In genomic region chr1:209653915-209654351, GRCh38 we compare ENCODE assay signal across 12 cellular contexts. TPM values are rescaled to one million over a fixed set of nuclear protein-coding genes. Genes with fewer than 3 reads are reported as not detected.
A peak's percentile ranks its signal among the peaks of the same experiment; 100 is the strongest.
DNase-seq lines count a peak whose midpoint lies in the region; ATAC-seq, FAIRE-seq and TF ChIP-seq lines count a peak whose summit lies in the region.
"Had no signal": no experiment of that assay in that cellular context is flagged by ENCODE, and none has a peak within 500 bp of the region (broad histone marks: within the 10 kb centered on the region; RNA-seq: fewer than 3 reads in every experiment).

No MANE protein-coding gene starts in this region.

- H3K36me3 Mint-ChIP-seq in mesothelial cell of epicardium, result no peaks in the 10 kb centered on the region

- H3K27me3 ChIP-seq in RWPE2 (ENCODE audit: insufficient read depth, poor library complexity, severe bottlenecking), result no peaks in the 10 kb centered on the region

- peaks cover 57% of the 10 kb centered on the region for H3K4me1 ChIP-seq in RWPE2 (ENCODE audit: insufficient read depth, poor library complexity, severe bottlenecking)

- no peaks in the 10 kb centered on the region for H3K9me3 ChIP-seq in RWPE2 (ENCODE audit: severe bottlenecking)

- no peak for FAIRE-seq in GM12891 (lab: Jason Lieb, UNC)
- FAIRE-seq: D721Med had no signal

- H3K4me3 ChIP-seq in RWPE2 (ENCODE audit: severe bottlenecking), result no peak overlapping the region

- peaks cover 22% of the 10 kb centered on the region for H3K36me3 ChIP-seq in RWPE2 (ENCODE audit: low read depth)

- no peak overlapping the region for H3K4me3 Mint-ChIP-seq in mesothelial cell of epicardium
- H3K4me3 Mint-ChIP-seq: activated T-cell treated with anti-CD3 and anti-CD28 coated beads, Interleukin-2, amount 50 U/mL, for 72 hours had no signal

- H3K27ac Mint-ChIP-seq in mesothelial cell of epicardium, result peak overlapping the region; percentile 95

- H3K27me3 Mint-ChIP-seq in mesothelial cell of epicardium (ENCODE audit: low read depth), result no peaks in the 10 kb centered on the region

- peak; percentile 35 for ATAC-seq in GM21786 (IDR thresholded peaks at IDR 0.05; ENCODE audit: unreplicated experiment)
- no peak for ATAC-seq in RWPE2 (ENCODE audit: low read depth)

- TF ChIP-seq CTCF in RWPE2 (IDR thresholded peaks at IDR 0.05; ENCODE audit: poor library complexity, severe bottlenecking), result no peak
- TF ChIP-seq CTCF in mesothelial cell of epicardium (IDR thresholded peaks at IDR 0.05; ENCODE audit: unreplicated experiment), result no peak

- peaks cover 53% of the 10 kb centered on the region for H3K4me1 Mint-ChIP-seq in mesothelial cell of epicardium

- DNase-seq in DMS53 (lab: John Stamatoyannopoulos, UW) (peak; percentile 98), RWPE2 (ENCODE audit: low spot score) (no peak), mesothelial cell of epicardium (ENCODE audit: low spot score in 2 of 2, unreplicated experiment in 2 of 2) (no peak), NCI-H187 (lab: John Stamatoyannopoulos, UW) (no peak), MV-4-11 (lab: John Stamatoyannopoulos, UW) (no peak), GM12891 (ENCODE audit: insufficient read length, low spot score) (no peak), NCI-H226 (no peak)
- DNase-seq: activated T-cell treated with anti-CD3 and anti-CD28 coated beads, Interleukin-2, amount 50 U/mL, for 72 hours; NCI-H187 treated with DMSO at 0.1 percent for 48 hours; SW 1271 had no signal

- no peaks in the 10 kb centered on the region for H3K9me3 Mint-ChIP-seq in mesothelial cell of epicardium
- H3K9me3 Mint-ChIP-seq: activated T-cell treated with anti-CD3 and anti-CD28 coated beads, Interleukin-2, amount 50 U/mL, for 72 hours had no signal

- peak overlapping the region; percentile 94 for H3K27ac ChIP-seq in RWPE2 (ENCODE audit: poor library complexity, severe bottlenecking)

- no peak for TF ChIP-seq POLR2A in GM12891 (IDR thresholded peaks at IDR 0.05; ENCODE audit: low read depth, low read length)

TF ChIP-seq in GM12891, 5 proteins besides CTCF, POLR2A, EP300 and RAD21:
- TF ChIP-seq POU2F2 (IDR thresholded peaks at IDR 0.05; ENCODE audit: low read depth, low read length) (no peak), SPI1 (IDR thresholded peaks at IDR 0.05; ENCODE audit: low read depth, low read length) (no peak), PAX5 (IDR thresholded peaks at IDR 0.05; ENCODE audit: insufficient read depth, low read length, severe bottlenecking) (no peak), POLR2AphosphoS5 (IDR thresholded peaks at IDR 0.05; ENCODE audit: low read depth, low read length) (no peak), TAF1 (IDR thresholded peaks at IDR 0.05; ENCODE audit: low read depth, low read length) (no peak)

RNA-seq across cellular contexts. Expression of gene LAMB3, which starts 1.7 kb away (rescaled TPM):
- 34.7 to 37.0 TPM (median 37.0 TPM) in 3 replicates for total RNA-seq in mesothelial cell of epicardium
- 0.26 TPM for polyA plus RNA-seq in GM12891 (2012; ENCODE audit: low read depth, missing spikeins)

RNA-seq across cellular contexts. Expression of gene G0S2, which starts 21.3 kb away (rescaled TPM):
- total RNA-seq in mesothelial cell of epicardium, result 3.6 to 5.6 TPM (median 4.1 TPM) in 3 replicates
- 0.40 TPM for polyA plus RNA-seq in GM12891 (2012; ENCODE audit: low read depth, missing spikeins)

RNA-seq across cellular contexts. Expression of gene HSD11B1, which starts 50.7 kb away (rescaled TPM):
- total RNA-seq in mesothelial cell of epicardium, result 0.63 TPM in 1 of 3 replicates, not detected in the others
- 0.10 TPM for polyA plus RNA-seq in GM12891 (2012; ENCODE audit: low read depth, missing spikeins)
